Comparison of ENCODE assay signal across 1 cellular context in the genomic region with DNA sequence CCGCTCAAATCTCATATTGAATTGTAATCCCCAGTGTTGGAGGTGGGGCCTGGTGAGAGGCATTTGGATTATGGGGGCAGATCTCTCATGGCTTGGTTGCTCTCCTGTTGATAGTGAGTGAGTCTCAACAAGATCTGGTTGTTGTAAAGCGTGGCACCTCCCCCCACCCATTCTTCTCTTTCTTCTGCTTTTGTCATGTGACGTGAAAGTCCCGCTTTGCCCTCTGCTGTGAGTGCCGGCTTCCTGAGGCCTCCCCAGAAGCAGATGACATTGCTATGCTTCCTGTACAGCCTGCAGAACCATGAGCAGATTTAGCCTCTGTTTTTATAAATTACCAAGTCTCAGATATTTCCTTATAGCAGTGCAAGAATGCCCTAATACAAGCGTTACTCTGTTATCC.
TF ChIP-seq lines count a peak whose summit lies in the region.

No MANE protein-coding gene starts in this region.

TF ChIP-seq in K562, 482 proteins besides CTCF, POLR2A, EP300 and RAD21 (continued from another document):
- no peak for TF ChIP-seq RERE (CRISPR knock-in tag; IDR thresholded peaks at IDR 0.05; ENCODE audit: borderline replicate concordance)
- no peak for TF ChIP-seq REST (CRISPR knock-in tag; IDR thresholded peaks at IDR 0.05; ENCODE audit: low read depth)
- TF ChIP-seq, protein P1, sequence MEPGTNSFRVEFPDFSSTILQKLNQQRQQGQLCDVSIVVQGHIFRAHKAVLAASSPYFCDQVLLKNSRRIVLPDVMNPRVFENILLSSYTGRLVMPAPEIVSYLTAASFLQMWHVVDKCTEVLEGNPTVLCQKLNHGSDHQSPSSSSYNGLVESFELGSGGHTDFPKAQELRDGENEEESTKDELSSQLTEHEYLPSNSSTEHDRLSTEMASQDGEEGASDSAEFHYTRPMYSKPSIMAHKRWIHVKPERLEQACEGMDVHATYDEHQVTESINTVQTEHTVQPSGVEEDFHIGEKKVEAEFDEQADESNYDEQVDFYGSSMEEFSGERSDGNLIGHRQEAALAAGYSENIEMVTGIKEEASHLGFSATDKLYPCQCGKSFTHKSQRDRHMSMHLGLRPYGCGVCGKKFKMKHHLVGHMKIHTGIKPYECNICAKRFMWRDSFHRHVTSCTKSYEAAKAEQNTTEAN (CRISPR knock-in tag; IDR thresholded peaks at IDR 0.05), result no peak
